Comparison of ENCODE assay signal across 10 cellular contexts in genomic region chr7:155809332-155809946, GRCh38. TPM values are rescaled to one million over a fixed set of nuclear protein-coding genes. Genes with fewer than 3 reads are reported as not detected.
A peak's percentile ranks its signal among the peaks of the same experiment; 100 is the strongest.
DNase-seq lines count a peak whose midpoint lies in the region; ATAC-seq and TF ChIP-seq lines count a peak whose summit lies in the region.
"Had no signal": no experiment of that assay in that cellular context is flagged by ENCODE, and none has a peak within 500 bp of the region (broad histone marks: within the 10 kb centered on the region; RNA-seq: fewer than 3 reads in every experiment).

No MANE protein-coding gene starts in this region.

- H3K4me1 ChIP-seq in H9 (ENCODE audit: insufficient read depth, low read length) (no peaks in the 10 kb centered on the region; the same call in 1 of the 2 replicates), gastrocnemius medialis (peaks cover 13 to 36% of the 10 kb centered on the region in 2 donors)

- H3K27ac ChIP-seq in H9 (ENCODE audit: insufficient read length, low read depth, low read length) = no peak overlapping the region
- H3K27ac ChIP-seq in brain microvascular endothelial cell = no peak overlapping the region
- no peak overlapping the region for H3K27ac ChIP-seq in gastrocnemius medialis

- in situ Hi-C loops in brain microvascular endothelial cell (cut with HindIII; ENCODE audit: low pct_ligation_motif_present, low sequenced_read_pairs) (no loop called here), gastrocnemius medialis (cut with MboI; ENCODE audit: low sequenced_read_pairs in 4 of 4) (loop anchor here in 1 of 4 donors (25.0 kb wide), 1 partner anchor 653 kb away; no protein-coding TSS in a partner anchor)

- H3K4ac ChIP-seq in H9 (ENCODE audit: low read depth, low read length) = no peak overlapping the region

- peak; percentile 31 for ATAC-seq in left colon
- no peak for ATAC-seq in gastrocnemius medialis
- ATAC-seq in GM18519 (IDR thresholded peaks at IDR 0.05; ENCODE audit: low FRiP score, unreplicated experiment) = no peak
- ATAC-seq: activated T-cell treated with anti-CD3 and anti-CD28 coated beads, Interleukin-2, amount 50 U/mL, for 72 hours had no signal

- H2AK5ac ChIP-seq in H9 (ENCODE audit: insufficient read length, low read length) = no peak overlapping the region

- H3K27ac Mint-ChIP-seq in H9 = no peak overlapping the region
- H3K27ac Mint-ChIP-seq: activated T-cell treated with anti-CD3 and anti-CD28 coated beads, Interleukin-2, amount 50 U/mL, for 72 hours had no signal

- H3K23me2 ChIP-seq in H9 (ENCODE audit: insufficient read length, low read depth, low read length, poor library complexity, severe bottlenecking) = peaks cover 14% of the 10 kb centered on the region

- no CpG with 5 or more reads among the region's 43 CpGs for WGBS in H9 (ENCODE audit: extremely low coverage, insufficient read length, low lambda C conversion rate)

- no peak overlapping the region for H2BK20ac ChIP-seq in H9 (ENCODE audit: low read depth, low read length, poor library complexity, severe bottlenecking)

- H3K4me3 Mint-ChIP-seq in H9 = peak overlapping the region; percentile 37 to 78; a peak in 4 of 5 replicates

- no peak overlapping the region for H3K14ac ChIP-seq in H9 (ENCODE audit: insufficient read depth, low read length)

- no peak overlapping the region for H2BK5ac ChIP-seq in H9 (ENCODE audit: insufficient read length, low read length)

- no peak overlapping the region for H4K91ac ChIP-seq in H9 (ENCODE audit: insufficient read length, low read depth, low read length)

- no peaks in the 10 kb centered on the region for H3K79me1 ChIP-seq in H9 (ENCODE audit: insufficient read depth, low read depth, low read length, poor library complexity, severe bottlenecking)

- no peak overlapping the region for H3K9ac ChIP-seq in H9 (ENCODE audit: extremely low read depth, insufficient read length, low read length)

- intact Hi-C loops in left colon (cut with DNase I, micrococcal nuclease) (no loop called here), gastrocnemius medialis (cut with DNase I; ENCODE audit: low total_unique reads) (no loop called here)

- H4K5ac ChIP-seq in H9 (ENCODE audit: insufficient read length, low read depth, low read length) = no peak overlapping the region

- H3K79me2 ChIP-seq in H9 (ENCODE audit: insufficient read depth, low read length) = no peaks in the 10 kb centered on the region

- peaks cover 30 to 68% of the 10 kb centered on the region in 2 experiments for H3K4me1 Mint-ChIP-seq in H9

- no peaks in the 10 kb centered on the region; a peak in 1 of 7 replicates for H3K36me3 Mint-ChIP-seq in H9 (ENCODE audit: insufficient read depth in 1 of 3, low read depth in 3 of 3)

- no peak overlapping the region for H3K56ac ChIP-seq in H9 (ENCODE audit: insufficient read length, low read depth, low read length)

- no peak for DNase-seq in H9
- no peak for DNase-seq in brain microvascular endothelial cell
- no peak for DNase-seq in left colon
- DNase-seq in gastrocnemius medialis = no peak
- DNase-seq in Kasumi-1 (lab: John Stamatoyannopoulos, UW) = no peak
- no peak for DNase-seq in inferior parietal cortex (ENCODE audit: extremely low spot score)
- no peak for DNase-seq in NCI-H2227 (lab: John Stamatoyannopoulos, UW; ENCODE audit: unreplicated experiment)
- DNase-seq: activated T-cell treated with anti-CD3 and anti-CD28 coated beads, Interleukin-2, amount 50 U/mL, for 72 hours; NCI-H1105 had no signal

- no peak overlapping the region for H2BK12ac ChIP-seq in H9 (ENCODE audit: insufficient read length, low read depth, low read length)

- peak overlapping the region; percentile 3 for H3K4me2 ChIP-seq in H9 (ENCODE audit: insufficient read depth, insufficient read length, low read length)

- TF ChIP-seq POLR2A in gastrocnemius medialis (IDR thresholded peaks at IDR 0.05) = no peak

- peak overlapping the region; percentile 26 for H3K4me3 ChIP-seq in brain microvascular endothelial cell (ENCODE audit: low read depth, low read length)
- peak overlapping the region; percentile 27 to 40 (median 34) for H3K4me3 ChIP-seq in gastrocnemius medialis

- no peak overlapping the region for H3T11ph ChIP-seq in H9 (ENCODE audit: low read length)

- H2AFZ ChIP-seq in H9 (ENCODE audit: low read length) = no peak overlapping the region

- H3K23ac ChIP-seq in H9 (ENCODE audit: insufficient read length, low read depth, low read length) = no peak overlapping the region

- H2BK120ac ChIP-seq in H9 (ENCODE audit: low read depth, low read length, poor library complexity, severe bottlenecking) = no peak overlapping the region

- no peak for TF ChIP-seq CTCF in H9 (conservative IDR thresholded peaks at IDR 0.05)
- TF ChIP-seq CTCF in brain microvascular endothelial cell (IDR thresholded peaks at IDR 0.05; ENCODE audit: low read depth, low read length, missing control alignments) = no peak
- TF ChIP-seq CTCF in gastrocnemius medialis (IDR thresholded peaks at IDR 0.05 in 4 of 5, conservative IDR thresholded peaks at IDR 0.05 in 1 of 5) = no peak

- peaks cover 0 to 3% of the 10 kb centered on the region in 2 experiments; a peak in 3 of 5 replicates for H3K9me3 Mint-ChIP-seq in H9
- H3K9me3 Mint-ChIP-seq: activated T-cell treated with anti-CD3 and anti-CD28 coated beads, Interleukin-2, amount 50 U/mL, for 72 hours had no signal

- H3K18ac ChIP-seq in H9 (ENCODE audit: insufficient read length, low read depth, low read length) = no peak overlapping the region

- H4K8ac ChIP-seq in H9 (replicated peaks; ENCODE audit: insufficient read length, low read depth, low read length) = no peak overlapping the region

- H3K9me3 ChIP-seq in H9 (ENCODE audit: control insufficient read depth, low read depth, low read length) = no peaks in the 10 kb centered on the region
- no peaks in the 10 kb centered on the region for H3K9me3 ChIP-seq in gastrocnemius medialis

- H3K27me3 ChIP-seq in H9 (ENCODE audit: insufficient read depth, low read length) (peaks cover 91% of the 10 kb centered on the region), brain microvascular endothelial cell (replicated peaks) (peaks cover 54% of the 10 kb centered on the region), gastrocnemius medialis (peaks cover 89 to 93% (median 91%) of the 10 kb centered on the region in 3 donors)

- H3K27me3 Mint-ChIP-seq in H9 (ENCODE audit: low read depth) = peaks cover 96% of the 10 kb centered on the region

- no peaks in the 10 kb centered on the region for H4K20me1 ChIP-seq in H9 (ENCODE audit: control insufficient read depth, insufficient read depth, insufficient read length)

- H3K36me3 ChIP-seq in brain microvascular endothelial cell (replicated peaks) = no peaks in the 10 kb centered on the region
- no peaks in the 10 kb centered on the region for H3K36me3 ChIP-seq in gastrocnemius medialis

- no peak overlapping the region for H2BK15ac ChIP-seq in H9 (ENCODE audit: low read depth, low read length)

RNA-seq across cellular contexts. Expression of gene SHH, which starts 2.8 kb away (rescaled TPM):
- 0.07 and 0.09 TPM in 2 replicates for total RNA-seq in H9 (2021)
- total RNA-seq in left colon = 1 to 10 TPM; 3.4 to 9.4 TPM
- not detected for total RNA-seq in gastrocnemius medialis
